ENCODE assay signal across 8 cellular contexts in genomic region chr17:44759096-44759915, GRCh38. TPM values are rescaled to one million over a fixed set of nuclear protein-coding genes. Genes with fewer than 3 reads are reported as not detected.
A peak's percentile ranks its signal among the peaks of the same experiment; 100 is the strongest.
DNase-seq lines count a peak whose midpoint lies in the region; ATAC-seq, FAIRE-seq and TF ChIP-seq lines count a peak whose summit lies in the region.

No MANE protein-coding gene starts in this region.

- H3K36me3 ChIP-seq in CD8-positive, alpha-beta T cell (ENCODE audit: insufficient read depth, low read length): no peaks in the 10 kb centered on the region
- H3K36me3 ChIP-seq in endothelial cell of umbilical vein (ENCODE audit: control insufficient read depth in 2 of 2, extremely low read depth in 1 of 2, insufficient read depth in 2 of 2, low read length in 2 of 2): no peaks in the 10 kb centered on the region

- H3K9ac ChIP-seq in endothelial cell of umbilical vein (replicated peaks; ENCODE audit: extremely low read depth, insufficient read depth, low read length): no peak overlapping the region

- peaks cover 19% of the 10 kb centered on the region for H3K27me3 ChIP-seq in CD8-positive, alpha-beta T cell (ENCODE audit: insufficient read depth, low read length)
- no peaks in the 10 kb centered on the region for H3K27me3 ChIP-seq in endothelial cell of umbilical vein (ENCODE audit: control insufficient read depth in 2 of 2, insufficient read depth in 2 of 2, low read length in 2 of 2)

- H3K9me3 ChIP-seq in CD8-positive, alpha-beta T cell (ENCODE audit: low read length): no peaks in the 10 kb centered on the region
- no peaks in the 10 kb centered on the region for H3K9me3 ChIP-seq in endothelial cell of umbilical vein (replicated peaks; ENCODE audit: control insufficient read depth, insufficient read depth, low read length)

- H4K20me1 ChIP-seq in endothelial cell of umbilical vein (replicated peaks; ENCODE audit: control insufficient read depth, extremely low read depth, insufficient read depth, low read length): no peaks in the 10 kb centered on the region

- H3K4me3 ChIP-seq in CD8-positive, alpha-beta T cell (ENCODE audit: low read depth, low read length): no peak overlapping the region
- peak overlapping the region in 1 of 3 experiments; percentile 28 for H3K4me3 ChIP-seq in endothelial cell of umbilical vein (replicated peaks in 1 of 3; ENCODE audit: insufficient read depth in 1 of 3, low read depth in 1 of 3, low read length in 3 of 3)

- POLR2A ChIA-PET in CD8-positive, alpha-beta T cell (lab: Charles Lee): no interaction called here
- POLR2A ChIA-PET in endothelial cell of umbilical vein (lab: Charles Lee): no interaction called here

- CTCF ChIA-PET in CD8-positive, alpha-beta T cell (lab: Charles Lee): interaction anchor here (1.2 kb wide), 1 partner anchor 19 kb away, joined by 3 read pairs; no protein-coding TSS in a partner anchor
- CTCF ChIA-PET in endothelial cell of umbilical vein (lab: Charles Lee): interaction anchor here (0.6 to 1.8 kb wide), 5 partner anchors 17 to 263 kb away, joined by 3 to 9 read pairs (median 4); no protein-coding TSS in a partner anchor

- DNase-seq in CD8-positive, alpha-beta T cell: peak in 1 of 7 experiments; percentile 22
- DNase-seq in NCI-H69 (lab: John Stamatoyannopoulos, UW) (peak; percentile 71), endothelial cell of umbilical vein (ENCODE audit: low read depth, low spot score) (no peak), omental fat pad (ENCODE audit: low spot score) (no peak), NCI-H2171 (lab: John Stamatoyannopoulos, UW) (no peak)
- DNase-seq in activated CD4-positive, CD25-positive, alpha-beta regulatory T cell (lab: John Stamatoyannopoulos, UW): no peak
- DNase-seq in activated CD4-positive, alpha-beta T cell treated with anti-CD3 and anti-CD28 coated beads, Interleukin-2, amount 50 U/mL, for 48 hours: no peak

- H3K4me2 ChIP-seq in endothelial cell of umbilical vein (ENCODE audit: insufficient read depth, low read length): no peak overlapping the region

- peak; percentile 31 for ATAC-seq in CD8-positive, alpha-beta T cell
- peak; percentile 38 for ATAC-seq in omental fat pad (ENCODE audit: low FRiP score)
- no peak for ATAC-seq in GM21576 (IDR thresholded peaks at IDR 0.05; ENCODE audit: unreplicated experiment)

- H3K4me3 Mint-ChIP-seq in CD8-positive, alpha-beta T cell: peak overlapping the region; percentile 26

- peaks cover 2% of the 10 kb centered on the region for H3K4me1 Mint-ChIP-seq in CD8-positive, alpha-beta T cell (ENCODE audit: low read depth)

- BruUV-seq in endothelial cell of umbilical vein (replicated peaks; lab: Mats Ljungman, UMichigan): no TSS peak

- no peak overlapping the region for H3K27ac ChIP-seq in CD8-positive, alpha-beta T cell (ENCODE audit: low read depth, low read length)
- no peak overlapping the region for H3K27ac ChIP-seq in endothelial cell of umbilical vein (ENCODE audit: insufficient read depth, low read depth, low read length)

- peaks cover 7% of the 10 kb centered on the region for H3K4me1 ChIP-seq in CD8-positive, alpha-beta T cell (ENCODE audit: insufficient read depth, low read length)
- peaks cover 5% of the 10 kb centered on the region for H3K4me1 ChIP-seq in endothelial cell of umbilical vein (ENCODE audit: control insufficient read depth, extremely low read depth, insufficient read depth, low read length)

- no peaks in the 10 kb centered on the region for H3K9me3 Mint-ChIP-seq in CD8-positive, alpha-beta T cell

- no peak for TF ChIP-seq CTCF in CD8-positive, alpha-beta T cell (IDR thresholded peaks at IDR 0.05)
- TF ChIP-seq CTCF in endothelial cell of umbilical vein (IDR thresholded peaks at IDR 0.05; ENCODE audit: extremely low read depth in 1 of 2, insufficient read depth in 1 of 2, low read depth in 1 of 2, low read length in 2 of 2): peak in 1 of 2 donors; percentile 37
- no peak for TF ChIP-seq CTCF in omental fat pad (IDR thresholded peaks at IDR 0.05)

- peaks cover 39% of the 10 kb centered on the region for H3K27me3 Mint-ChIP-seq in CD8-positive, alpha-beta T cell (ENCODE audit: low read depth)

- no peak for TF ChIP-seq POLR2A in endothelial cell of umbilical vein (IDR thresholded peaks at IDR 0.05; ENCODE audit: low read depth, low read length)

- H3K36me3 Mint-ChIP-seq in CD8-positive, alpha-beta T cell: no peaks in the 10 kb centered on the region

- no peaks in the 10 kb centered on the region for H3K79me2 ChIP-seq in endothelial cell of umbilical vein (ENCODE audit: control insufficient read depth, insufficient read depth, low read length)

- dilution Hi-C loops in endothelial cell of umbilical vein (cut with MboI; ENCODE audit: extremely low pct_ligation_motif_present, low sequenced_read_pairs): loop anchor here (25.0 kb wide), 1 partner anchor 103 kb away; no protein-coding TSS in a partner anchor

- no peak for FAIRE-seq in endothelial cell of umbilical vein (lab: Jason Lieb, UNC)

- no peak overlapping the region for H3K27ac Mint-ChIP-seq in CD8-positive, alpha-beta T cell

- peak overlapping the region; percentile 51 for H2AFZ ChIP-seq in endothelial cell of umbilical vein (ENCODE audit: low read depth, low read length)

- no peaks in the 10 kb centered on the region for H3K9me1 ChIP-seq in endothelial cell of umbilical vein (replicated peaks; ENCODE audit: control insufficient read depth, extremely low read depth, insufficient read depth, low read length)

- intact Hi-C loops in CD8-positive, alpha-beta T cell (cut with DNase I, micrococcal nuclease): no loop called here
- intact Hi-C loops in endothelial cell of umbilical vein (cut with micrococcal nuclease): no loop called here

TF ChIP-seq in endothelial cell of umbilical vein, 7 proteins besides CTCF, POLR2A, EP300 and RAD21:
- no peak for TF ChIP-seq MAX (IDR thresholded peaks at IDR 0.05; ENCODE audit: insufficient read depth, insufficient read length)
- TF ChIP-seq GATA2 (IDR thresholded peaks at IDR 0.05; ENCODE audit: insufficient read depth, insufficient read length, low read depth, low read length): no peak
- no peak for TF ChIP-seq FOS (IDR thresholded peaks at IDR 0.05; ENCODE audit: borderline replicate concordance, insufficient read depth, low read length)
- TF ChIP-seq POLR2AphosphoS5 (IDR thresholded peaks at IDR 0.05; ENCODE audit: insufficient read depth, low read depth, low read length): no peak
- TF ChIP-seq MYC (IDR thresholded peaks at IDR 0.05; ENCODE audit: low read depth, low read length): no peak
- TF ChIP-seq EZH2 (IDR thresholded peaks at IDR 0.05; ENCODE audit: borderline replicate concordance, low read depth, low read length, severe bottlenecking): no peak
- TF ChIP-seq JUN (IDR thresholded peaks at IDR 0.05; ENCODE audit: borderline replicate concordance, insufficient read depth, insufficient read length, low read depth): no peak

RNA-seq across cellular contexts. Expression of gene ADAM11, which starts 0.5 kb away (rescaled TPM):
- under 1 TPM; 0.64 to 0.76 TPM for total RNA-seq in CD8-positive, alpha-beta T cell
- 0.51 and 0.71 TPM in 2 replicates for total RNA-seq in endothelial cell of umbilical vein
- polyA plus RNA-seq in endothelial cell of umbilical vein: 0.78 and 1.1 TPM in 2 replicates
- 0.35 and 0.61 TPM in 2 replicates for polyA plus RNA-seq in endothelial cell of umbilical vein (2011; cell fraction: cytosol; rRNA removed)
- 2.9 and 3.8 TPM in 2 replicates for polyA plus RNA-seq in endothelial cell of umbilical vein (2011; cell fraction: nucleus; rRNA removed)
- polyA plus RNA-seq in endothelial cell of umbilical vein (2012): 0.78 and 1.0 TPM in 2 replicates
- 0.51 and 2.1 TPM in 2 replicates for polyA minus RNA-seq in endothelial cell of umbilical vein
- polyA minus RNA-seq in endothelial cell of umbilical vein (2011; cell fraction: cytosol; rRNA and poly(A)+ RNA removed): 0.72 TPM
- 0.53 and 0.72 TPM in 2 replicates for polyA minus RNA-seq in endothelial cell of umbilical vein (2011; cell fraction: nucleus; rRNA and poly(A)+ RNA removed)
- under 1 TPM; 0.19 to 0.72 (median 0.50) TPM for total RNA-seq in omental fat pad

RNA-seq across cellular contexts. Expression of gene DBF4B, which starts 50.8 kb away (rescaled TPM):
- 1 to 10 TPM in 1 of 2 experiments, under 1 TPM in 1; 0.71 to 1.3 TPM for total RNA-seq in CD8-positive, alpha-beta T cell
- 25.9 and 26.2 TPM in 2 replicates for total RNA-seq in endothelial cell of umbilical vein
- 12.5 and 13.9 TPM in 2 replicates for polyA plus RNA-seq in endothelial cell of umbilical vein
- 11.4 and 13.1 TPM in 2 replicates for polyA plus RNA-seq in endothelial cell of umbilical vein (2011; cell fraction: cytosol; rRNA removed)
- polyA plus RNA-seq in endothelial cell of umbilical vein (2011; cell fraction: nucleus; rRNA removed): 39.0 and 48.9 TPM in 2 replicates
- 7.8 and 13.2 TPM in 2 replicates for polyA plus RNA-seq in endothelial cell of umbilical vein (2012)
- polyA minus RNA-seq in endothelial cell of umbilical vein: 10.7 and 15.5 TPM in 2 replicates
- polyA minus RNA-seq in endothelial cell of umbilical vein (2011; cell fraction: cytosol; rRNA and poly(A)+ RNA removed): 8.0 TPM
- polyA minus RNA-seq in endothelial cell of umbilical vein (2011; cell fraction: nucleus; rRNA and poly(A)+ RNA removed): 8.4 and 14.4 TPM in 2 replicates
- 1 to 10 TPM; 1.6 to 6.3 (median 2.5) TPM for total RNA-seq in omental fat pad
